In the genomic region with DNA sequence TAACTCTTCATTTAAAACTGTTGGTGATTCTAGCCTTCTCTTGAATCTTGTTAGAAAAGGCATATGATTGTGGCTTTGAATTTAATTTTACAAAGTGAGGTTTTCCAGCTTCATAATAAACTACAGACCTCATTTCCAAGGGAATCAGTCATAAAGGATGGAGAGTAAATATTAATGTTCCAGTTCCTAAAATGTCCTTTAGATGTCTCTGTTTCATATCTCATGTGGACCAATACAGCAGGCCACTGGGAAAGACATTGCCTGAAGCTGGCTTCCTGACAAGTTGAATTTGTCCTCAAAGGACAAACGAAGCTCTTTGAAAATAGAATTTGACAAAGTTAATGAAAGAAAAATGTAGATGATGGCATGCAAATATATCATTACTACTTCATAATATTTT, we compare ENCODE assay signal across 8 cellular contexts.
DNase-seq lines count a peak whose midpoint lies in the region; ATAC-seq and TF ChIP-seq lines count a peak whose summit lies in the region.

No MANE protein-coding gene starts in this region.

- no peak overlapping the region for H3K27ac ChIP-seq in psoas muscle

- H3K9me3 ChIP-seq in psoas muscle: no peaks in the 10 kb centered on the region

- TF ChIP-seq CTCF in fibroblast of mammary gland (conservative IDR thresholded peaks at IDR 0.05; ENCODE audit: control insufficient read depth, insufficient read depth, low read depth, low read length) (peak; percentile 64), psoas muscle (IDR thresholded peaks at IDR 0.05) (peak; percentile 67), mesothelial cell of epicardium (IDR thresholded peaks at IDR 0.05; ENCODE audit: unreplicated experiment) (no peak)

- 0 to 7% (median 3%) methylated on average over 1 of the region's 1 CpG for whole genome bisulfite sequencing in psoas muscle, 3 donors

- H3K36me3 Mint-ChIP-seq in mesothelial cell of epicardium: no peaks in the 10 kb centered on the region

- no peak overlapping the region for H3K27ac Mint-ChIP-seq in mesothelial cell of epicardium

- H3K27me3 Mint-ChIP-seq in mesothelial cell of epicardium (ENCODE audit: low read depth): no peaks in the 10 kb centered on the region

- H3K4me1 ChIP-seq in psoas muscle: no peaks in the 10 kb centered on the region

- no peaks in the 10 kb centered on the region for H3K36me3 ChIP-seq in psoas muscle (ENCODE audit: insufficient read depth in 1 of 2, low read depth in 1 of 2)

- H3K4me3 Mint-ChIP-seq in mesothelial cell of epicardium: no peak overlapping the region

- ATAC-seq in HG03378 (IDR thresholded peaks at IDR 0.05; ENCODE audit: unreplicated experiment) (peak; percentile 74), psoas muscle (peak; percentile 66 to 87 (median 77)), HG03196 (IDR thresholded peaks at IDR 0.05; ENCODE audit: unreplicated experiment) (no peak)
- ATAC-seq in activated CD4-positive, CD25-positive, alpha-beta regulatory T cell treated with anti-CD3 and anti-CD28 coated beads, Interleukin-2, amount 50 U/mL, for 24 hours: no peak

- intact Hi-C loops in psoas muscle (cut with DNase I): loop anchor here (5.0 to 10.0 kb wide), 3 partner anchors 311 to 369 kb away; no protein-coding TSS in a partner anchor

- no peak overlapping the region for H3K4me3 ChIP-seq in fibroblast of mammary gland (ENCODE audit: control insufficient read depth, low read depth, low read length)
- no peak overlapping the region for H3K4me3 ChIP-seq in psoas muscle

- H3K9me3 Mint-ChIP-seq in mesothelial cell of epicardium: no peaks in the 10 kb centered on the region

- H3K4me1 Mint-ChIP-seq in mesothelial cell of epicardium: peaks cover 36% of the 10 kb centered on the region

- H3K27me3 ChIP-seq in psoas muscle (ENCODE audit: insufficient read depth in 3 of 3, low read length in 2 of 3): no peaks in the 10 kb centered on the region

- peak; percentile 55 for DNase-seq in GM04504 (ENCODE audit: low read depth)
- peak; percentile 36 for DNase-seq in RPMI7951 (ENCODE audit: low read depth)
- peak; percentile 68 for DNase-seq in fibroblast of mammary gland (ENCODE audit: low read depth)
- DNase-seq in psoas muscle: no peak
- DNase-seq in mesothelial cell of epicardium (ENCODE audit: low spot score in 2 of 2, unreplicated experiment in 2 of 2): no peak

Comparison
In these comparisons a context has a peak if more than half of its experiments do, and no peak if none do; other contexts are left out.
1. DNase-seq: peak in GM04504 (single experiment), RPMI7951 (single experiment) and fibroblast of mammary gland (single experiment); none in psoas muscle (0 of 2) and mesothelial cell of epicardium (0 of 2).
2. ATAC-seq: peak in HG03378 (single experiment) and psoas muscle (4 of 4); none in HG03196 (single experiment) and activated CD4-positive, CD25-positive, alpha-beta regulatory T cell treated with anti-CD3 and anti-CD28 coated beads, Interleukin-2, amount 50 U/mL, for 24 hours (0 of 2).